In genomic region chr7:4185736-4186512, GRCh38 we compare ENCODE assay signal across 21 cellular contexts.
DNase-seq lines count a peak whose midpoint lies in the region; ATAC-seq, FAIRE-seq and TF ChIP-seq lines count a peak whose summit lies in the region.
"Had no signal": no experiment of that assay in that cellular context is flagged by ENCODE, and none has a peak within 500 bp of the region (broad histone marks: within the 10 kb centered on the region; RNA-seq: fewer than 3 reads in every experiment).

No MANE protein-coding gene starts in this region.

- H3K27ac Mint-ChIP-seq in glutamatergic neuron (ENCODE audit: unreplicated experiment): no peak overlapping the region
- H3K27ac Mint-ChIP-seq in activated T-cell treated with anti-CD3 and anti-CD28 coated beads, Interleukin-2, amount 50 U/mL, for 72 hours: no peak overlapping the region

- H3K79me2 ChIP-seq in mammary epithelial cell (ENCODE audit: insufficient read depth, low read length): no peaks in the 10 kb centered on the region
- H3K79me2 ChIP-seq in HepG2 (ENCODE audit: insufficient read depth, low read length): no peaks in the 10 kb centered on the region

- no peak overlapping the region for H2BK5ac ChIP-seq in neuronal stem cell (ENCODE audit: low read length)

- no peak overlapping the region for H3K4me3 Mint-ChIP-seq in glutamatergic neuron (ENCODE audit: unreplicated experiment)
- H3K4me3 Mint-ChIP-seq in activated T-cell treated with anti-CD3 and anti-CD28 coated beads, Interleukin-2, amount 50 U/mL, for 72 hours: no peak overlapping the region

- H3K18ac ChIP-seq in neuronal stem cell (ENCODE audit: low read length): peak overlapping the region; percentile 80

- H3K14ac ChIP-seq in neuronal stem cell (ENCODE audit: low read length): no peak overlapping the region

- TF ChIP-seq CTCF in breast epithelium (IDR thresholded peaks at IDR 0.05) (no peak), mammary epithelial cell (conservative IDR thresholded peaks at IDR 0.05 in 1 of 2, IDR thresholded peaks at IDR 0.05 in 1 of 2; ENCODE audit: extremely low read depth in 1 of 2, insufficient read depth in 1 of 2, low read depth in 1 of 2, low read length in 2 of 2) (no peak), HepG2 (CRISPR knock-in tag; IDR thresholded peaks at IDR 0.05) (no peak), vagina (IDR thresholded peaks at IDR 0.05) (no peak), glutamatergic neuron (IDR thresholded peaks at IDR 0.05; ENCODE audit: partially characterized antibody, unreplicated experiment) (no peak)

- WGBS in mammary epithelial cell (ENCODE audit: low coverage, missing lambda C conversion rate): 37% methylated on average over 12 of the region's 15 CpGs
- 68% methylated on average over 11 of the region's 15 CpGs for WGBS in HepG2 (ENCODE audit: low lambda C conversion rate)
- no CpG with 5 or more reads among the region's 15 CpGs for WGBS in neuronal stem cell (ENCODE audit: extremely low coverage in 2 of 2, insufficient read length in 2 of 2, insufficient replicate concordance in 1 of 2), 2 donors

- no peak for TF ChIP-seq EP300 in HepG2 (IDR thresholded peaks at IDR 0.05; ENCODE audit: low read depth in 2 of 2, low read length in 2 of 2)
- TF ChIP-seq EP300 in HepG2 (CRISPR knock-in tag; IDR thresholded peaks at IDR 0.05; ENCODE audit: borderline replicate concordance): no peak

- CTCF ChIA-PET in mammary epithelial cell (lab: Charles Lee; ENCODE audit: low non-redundant PET) (no interaction called here), HepG2 (lab: Yijun Ruan, JAX; ENCODE audit: low intra/inter-chr PET ratio, low total read pairs) (interaction anchor here (0.7 kb wide), 1 partner anchor 293 kb away, joined by 3 read pairs; no protein-coding TSS in a partner anchor)

- H3K4me1 Mint-ChIP-seq in glutamatergic neuron (ENCODE audit: low read depth, unreplicated experiment): peaks cover 26% of the 10 kb centered on the region
- no peaks in the 10 kb centered on the region for H3K4me1 Mint-ChIP-seq in activated T-cell treated with anti-CD3 and anti-CD28 coated beads, Interleukin-2, amount 50 U/mL, for 72 hours (ENCODE audit: low read depth)

- peak overlapping the region; percentile 45 for H2AK5ac ChIP-seq in neuronal stem cell (ENCODE audit: low read depth, low read length)

- DNase-seq in breast epithelium (ENCODE audit: low spot score in 2 of 2) (peak in 1 of 2 donors; percentile 19), mammary epithelial cell (no peak), HepG2 (ENCODE audit: low spot score) (no peak), neuronal stem cell (ENCODE audit: low spot score) (no peak), vagina (ENCODE audit: extremely low spot score in 2 of 2) (no peak), glutamatergic neuron (no peak), COLO668 (lab: John Stamatoyannopoulos, UW; ENCODE audit: unreplicated experiment) (no peak)
- DNase-seq in activated T-cell treated with anti-CD3 and anti-CD28 coated beads, Interleukin-2, amount 50 U/mL, for 72 hours: no peak
- DNase-seq: 8988T, BE2C, DMS 273 treated with DMSO at 0.1 percent for 48 hours, GDM1, KBM-7, MV-4-11, NCI-H1436 treated with DMSO at 0.1 percent for 48 hours, NCI-H2029 treated with DMSO at 0.1 percent for 48 hours, NCI-H510A, NCI-H774, PC-3 had no signal

- H3K4me3 ChIP-seq in breast epithelium: peak overlapping the region in 1 of 3 donors; percentile 43
- H3K4me3 ChIP-seq in mammary epithelial cell (replicated peaks in 1 of 3; ENCODE audit: insufficient read depth in 1 of 3, low read depth in 2 of 3, low read length in 3 of 3): no peak overlapping the region
- no peak overlapping the region for H3K4me3 ChIP-seq in HepG2 (replicated peaks in 1 of 3; ENCODE audit: insufficient read depth in 1 of 3, low read depth in 2 of 3, low read length in 3 of 3)
- H3K4me3 ChIP-seq in neuronal stem cell (ENCODE audit: low read length in 2 of 2): no peak overlapping the region
- H3K4me3 ChIP-seq in vagina: no peak overlapping the region
- H3K4me3 ChIP-seq: GM12878 had no signal

- no peak overlapping the region for H2BK15ac ChIP-seq in neuronal stem cell (ENCODE audit: low read length)

- no peak overlapping the region for H3K9ac ChIP-seq in mammary epithelial cell (ENCODE audit: insufficient read depth, low read length)
- H3K9ac ChIP-seq in HepG2 (ENCODE audit: insufficient read depth, low read depth, low read length): no peak overlapping the region
- no peak overlapping the region for H3K9ac ChIP-seq in neuronal stem cell (ENCODE audit: low read depth, low read length, poor library complexity)

- H2BK120ac ChIP-seq in neuronal stem cell (ENCODE audit: low read depth, low read length): no peak overlapping the region

- H3K4me1 ChIP-seq in breast epithelium (no peaks in the 10 kb centered on the region), mammary epithelial cell (ENCODE audit: insufficient read depth, low read length) (no peaks in the 10 kb centered on the region), HepG2 (ENCODE audit: insufficient read depth, low read length) (no peaks in the 10 kb centered on the region), neuronal stem cell (ENCODE audit: control insufficient read depth in 2 of 2, insufficient read depth in 1 of 2, low read depth in 1 of 2, low read length in 2 of 2) (peaks cover 2 to 6% of the 10 kb centered on the region in 2 donors), vagina (peaks cover 40% of the 10 kb centered on the region)
- H3K4me1 ChIP-seq: BE2C had no signal

- H3K23ac ChIP-seq in neuronal stem cell (ENCODE audit: low read depth, low read length, poor library complexity): no peak overlapping the region

- H3K36me3 Mint-ChIP-seq in glutamatergic neuron (ENCODE audit: unreplicated experiment): no peaks in the 10 kb centered on the region
- no peaks in the 10 kb centered on the region for H3K36me3 Mint-ChIP-seq in activated T-cell treated with anti-CD3 and anti-CD28 coated beads, Interleukin-2, amount 50 U/mL, for 72 hours (ENCODE audit: insufficient read depth in 2 of 2)

- no peak overlapping the region for H2BK12ac ChIP-seq in neuronal stem cell (ENCODE audit: low read length)

- TF ChIP-seq RAD21 in HepG2 (CRISPR knock-in tag; IDR thresholded peaks at IDR 0.05): no peak

- no peak overlapping the region for H4K91ac ChIP-seq in neuronal stem cell (ENCODE audit: low read depth, low read length, poor library complexity)

- H3K27ac ChIP-seq in breast epithelium: peak overlapping the region; percentile 57 to 86
- H3K27ac ChIP-seq in mammary epithelial cell (ENCODE audit: insufficient read depth, low read depth, low read length): no peak overlapping the region
- H3K27ac ChIP-seq in HepG2 (ENCODE audit: extremely low read length, insufficient read depth, low read length): no peak overlapping the region
- H3K27ac ChIP-seq in neuronal stem cell (replicated peaks; ENCODE audit: low read length): no peak overlapping the region
- H3K27ac ChIP-seq in vagina: peak overlapping the region; percentile 61

- intact Hi-C loops in breast epithelium (cut with DNase I; ENCODE audit: low total_unique reads): no loop called here
- intact Hi-C loops in mammary epithelial cell (cut with micrococcal nuclease): no loop called here
- intact Hi-C loops in HepG2 (cut with micrococcal nuclease; ENCODE audit: unreplicated experiment): no loop called here
- intact Hi-C loops in vagina (cut with DNase I): no loop called here

- H4K20me1 ChIP-seq in mammary epithelial cell (ENCODE audit: insufficient read depth, low read length): no peaks in the 10 kb centered on the region
- no peaks in the 10 kb centered on the region; the same call in 1 of the 2 replicates for H4K20me1 ChIP-seq in HepG2 (ENCODE audit: insufficient read depth, low read length)

- POLR2A ChIA-PET in HepG2 (lab: Yijun Ruan, JAX): no interaction called here

- H3K79me1 ChIP-seq in neuronal stem cell (ENCODE audit: low read depth, low read length): no peaks in the 10 kb centered on the region

- no peak overlapping the region for H4K8ac ChIP-seq in neuronal stem cell (ENCODE audit: low read depth, low read length)

- dilution Hi-C loops in mammary epithelial cell (cut with HindIII; ENCODE audit: low sequenced_read_pairs): no loop called here

- H3K4me2 ChIP-seq in mammary epithelial cell (ENCODE audit: insufficient read depth, low read depth, low read length) (no peak overlapping the region), HepG2 (ENCODE audit: low read depth, low read length) (no peak overlapping the region), neuronal stem cell (ENCODE audit: insufficient read depth, low read length, poor library complexity, severe bottlenecking) (no peak overlapping the region)

- peaks cover 25% of the 10 kb centered on the region for H3K9me3 Mint-ChIP-seq in glutamatergic neuron (ENCODE audit: unreplicated experiment)
- H3K9me3 Mint-ChIP-seq in activated T-cell treated with anti-CD3 and anti-CD28 coated beads, Interleukin-2, amount 50 U/mL, for 72 hours: no peaks in the 10 kb centered on the region

- no peaks in the 10 kb centered on the region for H3K36me3 ChIP-seq in breast epithelium
- H3K36me3 ChIP-seq in mammary epithelial cell (ENCODE audit: insufficient read depth, low read length): no peaks in the 10 kb centered on the region
- H3K36me3 ChIP-seq in HepG2 (replicated peaks in 1 of 2; ENCODE audit: control insufficient read depth in 1 of 2, insufficient read depth in 2 of 2, low read length in 2 of 2): no peaks in the 10 kb centered on the region
- H3K36me3 ChIP-seq in neuronal stem cell (replicated peaks in 1 of 2; ENCODE audit: control insufficient read depth in 2 of 2, insufficient read depth in 2 of 2, low read length in 2 of 2): no peaks in the 10 kb centered on the region
- H3K36me3 ChIP-seq in vagina: no peaks in the 10 kb centered on the region
- H3K36me3 ChIP-seq: BE2C had no signal

- no peak overlapping the region for H2AFZ ChIP-seq in mammary epithelial cell (ENCODE audit: low read depth, low read length)
- H2AFZ ChIP-seq in HepG2 (ENCODE audit: low read length): no peak overlapping the region
- no peak overlapping the region for H2AFZ ChIP-seq in neuronal stem cell (ENCODE audit: low read length)

- ATAC-seq in HepG2: 0 out of 3 replicates have a peak, but pooled peaks have one; percentile 39
- no peak for ATAC-seq in activated T-cell treated with anti-CD3 and anti-CD28 coated beads, Interleukin-2, amount 50 U/mL, for 72 hours (replicated peaks in 1 of 2)
- ATAC-seq: GM12878, HCT116, PC-3 had no signal

- no peaks in the 10 kb centered on the region for H3K27me3 ChIP-seq in breast epithelium
- H3K27me3 ChIP-seq in mammary epithelial cell (ENCODE audit: insufficient read depth, low read length): no peaks in the 10 kb centered on the region
- no peaks in the 10 kb centered on the region for H3K27me3 ChIP-seq in HepG2 (ENCODE audit: control insufficient read depth in 1 of 2, insufficient read depth in 2 of 2, low read length in 2 of 2)
- no peaks in the 10 kb centered on the region for H3K27me3 ChIP-seq in neuronal stem cell (ENCODE audit: control insufficient read depth in 3 of 3, insufficient read depth in 3 of 3, low read depth in 1 of 3, low read length in 3 of 3)
- H3K27me3 ChIP-seq in vagina: no peaks in the 10 kb centered on the region
- H3K27me3 ChIP-seq: BE2C had no signal

- no peak overlapping the region for H3K4ac ChIP-seq in neuronal stem cell (ENCODE audit: low read length)

- FAIRE-seq in HepG2 (lab: Jason Lieb, UNC): no peak
- FAIRE-seq: GM12878 had no signal

- BruUV-seq in mammary epithelial cell (replicated peaks; lab: Mats Ljungman, UMichigan): no TSS peak
- BruUV-seq in HepG2 (replicated peaks; lab: Mats Ljungman, UMichigan): no TSS peak

- TF ChIP-seq POLR2A in breast epithelium (IDR thresholded peaks at IDR 0.05) (no peak), HepG2 (IDR thresholded peaks at IDR 0.05; ENCODE audit: insufficient read depth in 1 of 2, low read depth in 2 of 2, low read length in 2 of 2) (no peak), vagina (IDR thresholded peaks at IDR 0.05) (no peak)

- in situ Hi-C loops in mammary epithelial cell (cut with MboI; ENCODE audit: low sequenced_read_pairs in 2 of 2): no loop called here
- in situ Hi-C loops in HepG2 (cut with HindIII; ENCODE audit: extremely low pct_ligation_motif_present, low pct_unique_long_range_greater_than_20kb): no loop called here

- H3K9me3 ChIP-seq in breast epithelium (no peaks in the 10 kb centered on the region), mammary epithelial cell (replicated peaks; ENCODE audit: insufficient read depth, low read length) (peaks cover 27% of the 10 kb centered on the region), HepG2 (ENCODE audit: low read length) (no peaks in the 10 kb centered on the region), neuronal stem cell (replicated peaks in 1 of 2; ENCODE audit: control insufficient read depth in 2 of 2, insufficient read depth in 1 of 2, low read depth in 1 of 2, low read length in 2 of 2) (peaks cover 0 to 2% of the 10 kb centered on the region in 2 donors), vagina (no peaks in the 10 kb centered on the region)
- H3K9me3 ChIP-seq: BE2C had no signal

- peaks cover 22% of the 10 kb centered on the region for H3K27me3 Mint-ChIP-seq in glutamatergic neuron (ENCODE audit: unreplicated experiment)
- H3K27me3 Mint-ChIP-seq in activated T-cell treated with anti-CD3 and anti-CD28 coated beads, Interleukin-2, amount 50 U/mL, for 72 hours (ENCODE audit: low read depth): no peaks in the 10 kb centered on the region

Comparison
In these comparisons a context has a peak if more than half of its experiments do, and no peak if none do; other contexts are left out.
1. H3K27ac ChIP-seq: peak in breast epithelium (2 of 2) and vagina (single experiment); none in mammary epithelial cell (single experiment), HepG2 (single experiment) and neuronal stem cell (single experiment).